In the genomic region with DNA sequence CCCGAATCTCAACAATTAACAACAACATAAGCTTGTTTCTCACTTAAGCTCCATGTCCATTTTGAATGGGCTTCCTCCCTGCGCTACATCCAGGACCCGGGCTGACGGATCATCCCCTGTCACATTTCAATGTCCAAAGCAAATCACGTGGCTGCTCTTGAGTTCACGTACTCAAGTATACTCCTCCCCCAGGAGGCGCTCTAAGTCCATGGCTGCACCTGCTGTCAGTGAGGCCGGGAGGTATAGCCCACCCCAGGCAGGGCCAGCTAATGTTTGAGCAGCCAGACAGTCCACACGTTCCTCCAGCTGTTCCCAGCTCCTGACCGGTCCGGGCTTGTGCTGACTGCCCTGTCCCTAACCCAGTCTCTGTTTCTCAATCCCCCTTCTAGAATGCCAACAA, we compare ENCODE assay signal across 1 cellular context.
A peak's percentile ranks its signal among the peaks of the same experiment; 100 is the strongest.
TF ChIP-seq lines count a peak whose summit lies in the region.

No MANE protein-coding gene starts in this region.

TF ChIP-seq in K562, 482 proteins besides CTCF, POLR2A, EP300 and RAD21 (continued from another document):
- TF ChIP-seq, protein P1, sequence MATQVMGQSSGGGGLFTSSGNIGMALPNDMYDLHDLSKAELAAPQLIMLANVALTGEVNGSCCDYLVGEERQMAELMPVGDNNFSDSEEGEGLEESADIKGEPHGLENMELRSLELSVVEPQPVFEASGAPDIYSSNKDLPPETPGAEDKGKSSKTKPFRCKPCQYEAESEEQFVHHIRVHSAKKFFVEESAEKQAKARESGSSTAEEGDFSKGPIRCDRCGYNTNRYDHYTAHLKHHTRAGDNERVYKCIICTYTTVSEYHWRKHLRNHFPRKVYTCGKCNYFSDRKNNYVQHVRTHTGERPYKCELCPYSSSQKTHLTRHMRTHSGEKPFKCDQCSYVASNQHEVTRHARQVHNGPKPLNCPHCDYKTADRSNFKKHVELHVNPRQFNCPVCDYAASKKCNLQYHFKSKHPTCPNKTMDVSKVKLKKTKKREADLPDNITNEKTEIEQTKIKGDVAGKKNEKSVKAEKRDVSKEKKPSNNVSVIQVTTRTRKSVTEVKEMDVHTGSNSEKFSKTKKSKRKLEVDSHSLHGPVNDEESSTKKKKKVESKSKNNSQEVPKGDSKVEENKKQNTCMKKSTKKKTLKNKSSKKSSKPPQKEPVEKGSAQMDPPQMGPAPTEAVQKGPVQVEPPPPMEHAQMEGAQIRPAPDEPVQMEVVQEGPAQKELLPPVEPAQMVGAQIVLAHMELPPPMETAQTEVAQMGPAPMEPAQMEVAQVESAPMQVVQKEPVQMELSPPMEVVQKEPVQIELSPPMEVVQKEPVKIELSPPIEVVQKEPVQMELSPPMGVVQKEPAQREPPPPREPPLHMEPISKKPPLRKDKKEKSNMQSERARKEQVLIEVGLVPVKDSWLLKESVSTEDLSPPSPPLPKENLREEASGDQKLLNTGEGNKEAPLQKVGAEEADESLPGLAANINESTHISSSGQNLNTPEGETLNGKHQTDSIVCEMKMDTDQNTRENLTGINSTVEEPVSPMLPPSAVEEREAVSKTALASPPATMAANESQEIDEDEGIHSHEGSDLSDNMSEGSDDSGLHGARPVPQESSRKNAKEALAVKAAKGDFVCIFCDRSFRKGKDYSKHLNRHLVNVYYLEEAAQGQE (CRISPR knock-in tag; IDR thresholded peaks at IDR 0.05; ENCODE audit: low read depth), result no peak
- TF ChIP-seq ZBED1 (IDR thresholded peaks at IDR 0.05) (no peak), ZKSCAN8 (CRISPR knock-in tag; IDR thresholded peaks at IDR 0.05) (no peak), PHB2 (IDR thresholded peaks at IDR 0.05; ENCODE audit: low read depth) (no peak), SRSF9 (IDR thresholded peaks at IDR 0.05; ENCODE audit: borderline replicate concordance, low read depth, low read length) (no peak), PURB (CRISPR knock-in tag; IDR thresholded peaks at IDR 0.05; ENCODE audit: low read depth) (no peak), ZNF224 (CRISPR knock-in tag; IDR thresholded peaks at IDR 0.05) (no peak), CHD1 (IDR thresholded peaks at IDR 0.05; ENCODE audit: low read length) (no peak), C11orf30 (IDR thresholded peaks at IDR 0.05; ENCODE audit: low read depth) (no peak), NR1H2 (CRISPR knock-in tag; IDR thresholded peaks at IDR 0.05) (no peak), CREB1 (IDR thresholded peaks at IDR 0.05) (no peak), CREB1 (CRISPR knock-in tag; IDR thresholded peaks at IDR 0.05) (0 out of 2 replicates have a peak, but pooled peaks have one; percentile 20), MCM2 (IDR thresholded peaks at IDR 0.05; ENCODE audit: low read depth) (no peak), KHSRP (IDR thresholded peaks at IDR 0.05) (no peak), LCOR (CRISPR knock-in tag; IDR thresholded peaks at IDR 0.05) (no peak), MIER1 (IDR thresholded peaks at IDR 0.05; ENCODE audit: low read depth) (no peak), TEAD2 (tag; IDR thresholded peaks at IDR 0.05) (no peak), PHTF2 (CRISPR knock-in tag; IDR thresholded peaks at IDR 0.05) (no peak), ZNF146 (CRISPR knock-in tag; IDR thresholded peaks at IDR 0.05; ENCODE audit: unreplicated experiment) (no peak), PHF21A (IDR thresholded peaks at IDR 0.05; ENCODE audit: borderline replicate concordance, low read depth) (no peak), ZNF699 (CRISPR knock-in tag; IDR thresholded peaks at IDR 0.05; ENCODE audit: insufficient replicate concordance) (no peak), HBP1 (CRISPR knock-in tag; IDR thresholded peaks at IDR 0.05) (no peak)
- TF ChIP-seq, protein P2, sequence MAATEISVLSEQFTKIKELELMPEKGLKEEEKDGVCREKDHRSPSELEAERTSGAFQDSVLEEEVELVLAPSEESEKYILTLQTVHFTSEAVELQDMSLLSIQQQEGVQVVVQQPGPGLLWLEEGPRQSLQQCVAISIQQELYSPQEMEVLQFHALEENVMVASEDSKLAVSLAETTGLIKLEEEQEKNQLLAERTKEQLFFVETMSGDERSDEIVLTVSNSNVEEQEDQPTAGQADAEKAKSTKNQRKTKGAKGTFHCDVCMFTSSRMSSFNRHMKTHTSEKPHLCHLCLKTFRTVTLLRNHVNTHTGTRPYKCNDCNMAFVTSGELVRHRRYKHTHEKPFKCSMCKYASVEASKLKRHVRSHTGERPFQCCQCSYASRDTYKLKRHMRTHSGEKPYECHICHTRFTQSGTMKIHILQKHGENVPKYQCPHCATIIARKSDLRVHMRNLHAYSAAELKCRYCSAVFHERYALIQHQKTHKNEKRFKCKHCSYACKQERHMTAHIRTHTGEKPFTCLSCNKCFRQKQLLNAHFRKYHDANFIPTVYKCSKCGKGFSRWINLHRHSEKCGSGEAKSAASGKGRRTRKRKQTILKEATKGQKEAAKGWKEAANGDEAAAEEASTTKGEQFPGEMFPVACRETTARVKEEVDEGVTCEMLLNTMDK (IDR thresholded peaks at IDR 0.05; ENCODE audit: borderline replicate concordance, insufficient read depth, low read depth, low read length, poor library complexity, severe bottlenecking), result peak; percentile 36
- TF ChIP-seq, protein P3, sequence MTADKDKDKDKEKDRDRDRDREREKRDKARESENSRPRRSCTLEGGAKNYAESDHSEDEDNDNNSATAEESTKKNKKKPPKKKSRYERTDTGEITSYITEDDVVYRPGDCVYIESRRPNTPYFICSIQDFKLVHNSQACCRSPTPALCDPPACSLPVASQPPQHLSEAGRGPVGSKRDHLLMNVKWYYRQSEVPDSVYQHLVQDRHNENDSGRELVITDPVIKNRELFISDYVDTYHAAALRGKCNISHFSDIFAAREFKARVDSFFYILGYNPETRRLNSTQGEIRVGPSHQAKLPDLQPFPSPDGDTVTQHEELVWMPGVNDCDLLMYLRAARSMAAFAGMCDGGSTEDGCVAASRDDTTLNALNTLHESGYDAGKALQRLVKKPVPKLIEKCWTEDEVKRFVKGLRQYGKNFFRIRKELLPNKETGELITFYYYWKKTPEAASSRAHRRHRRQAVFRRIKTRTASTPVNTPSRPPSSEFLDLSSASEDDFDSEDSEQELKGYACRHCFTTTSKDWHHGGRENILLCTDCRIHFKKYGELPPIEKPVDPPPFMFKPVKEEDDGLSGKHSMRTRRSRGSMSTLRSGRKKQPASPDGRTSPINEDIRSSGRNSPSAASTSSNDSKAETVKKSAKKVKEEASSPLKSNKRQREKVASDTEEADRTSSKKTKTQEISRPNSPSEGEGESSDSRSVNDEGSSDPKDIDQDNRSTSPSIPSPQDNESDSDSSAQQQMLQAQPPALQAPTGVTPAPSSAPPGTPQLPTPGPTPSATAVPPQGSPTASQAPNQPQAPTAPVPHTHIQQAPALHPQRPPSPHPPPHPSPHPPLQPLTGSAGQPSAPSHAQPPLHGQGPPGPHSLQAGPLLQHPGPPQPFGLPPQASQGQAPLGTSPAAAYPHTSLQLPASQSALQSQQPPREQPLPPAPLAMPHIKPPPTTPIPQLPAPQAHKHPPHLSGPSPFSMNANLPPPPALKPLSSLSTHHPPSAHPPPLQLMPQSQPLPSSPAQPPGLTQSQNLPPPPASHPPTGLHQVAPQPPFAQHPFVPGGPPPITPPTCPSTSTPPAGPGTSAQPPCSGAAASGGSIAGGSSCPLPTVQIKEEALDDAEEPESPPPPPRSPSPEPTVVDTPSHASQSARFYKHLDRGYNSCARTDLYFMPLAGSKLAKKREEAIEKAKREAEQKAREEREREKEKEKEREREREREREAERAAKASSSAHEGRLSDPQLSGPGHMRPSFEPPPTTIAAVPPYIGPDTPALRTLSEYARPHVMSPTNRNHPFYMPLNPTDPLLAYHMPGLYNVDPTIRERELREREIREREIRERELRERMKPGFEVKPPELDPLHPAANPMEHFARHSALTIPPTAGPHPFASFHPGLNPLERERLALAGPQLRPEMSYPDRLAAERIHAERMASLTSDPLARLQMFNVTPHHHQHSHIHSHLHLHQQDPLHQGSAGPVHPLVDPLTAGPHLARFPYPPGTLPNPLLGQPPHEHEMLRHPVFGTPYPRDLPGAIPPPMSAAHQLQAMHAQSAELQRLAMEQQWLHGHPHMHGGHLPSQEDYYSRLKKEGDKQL (CRISPR knock-in tag; IDR thresholded peaks at IDR 0.05; ENCODE audit: borderline replicate concordance), result no peak
